In the genomic region with DNA sequence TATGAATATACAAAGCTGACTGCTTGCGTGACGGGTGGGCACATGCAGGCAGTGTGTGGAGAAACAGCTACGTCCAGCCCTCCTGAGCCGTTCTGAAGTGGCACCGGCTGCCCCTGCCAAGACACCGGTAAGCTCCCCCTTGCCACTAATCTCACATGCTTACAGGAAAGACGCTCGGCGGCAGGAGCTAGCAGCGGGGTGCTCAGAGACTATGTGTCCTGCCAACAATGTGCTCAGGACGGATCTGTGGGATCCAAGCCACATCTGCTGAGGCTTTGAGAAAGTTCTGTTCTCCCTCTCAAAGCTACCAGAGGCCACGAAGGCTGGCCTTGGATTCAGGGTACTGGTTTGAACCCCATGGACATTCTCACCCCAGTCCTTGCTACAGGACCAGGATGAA, we compare ENCODE assay signal across 27 cellular contexts.
DNase-seq lines count a peak whose midpoint lies in the region; ATAC-seq and TF ChIP-seq lines count a peak whose summit lies in the region.
"Had no signal": no experiment of that assay in that cellular context is flagged by ENCODE, and none has a peak within 500 bp of the region (broad histone marks: within the 10 kb centered on the region; RNA-seq: fewer than 3 reads in every experiment).

No MANE protein-coding gene starts in this region.

- H3K27ac Mint-ChIP-seq in MCF 10A (ENCODE audit: low read depth, unreplicated experiment) = no peak overlapping the region
- no peak overlapping the region for H3K27ac Mint-ChIP-seq in activated T-helper 1 cell treated with anti-CD3 and anti-CD28 coated beads, Interleukin-12 subunit alpha, Interleukin-12 subunit beta, Interleukin-2, Interleukin-4 antibody, amounts not matched to agents 30 ng/mL and 10 ng/mL and 1 ng/mL, durations not matched to agents 14 hours and 24 hours and 36 hours
- H3K27ac Mint-ChIP-seq: activated naive CD4-positive, alpha-beta T cell treated with anti-CD3 and anti-CD28 coated beads for 36 hours; T-helper 1 cell treated with Interleukin-12 subunit alpha and Interleukin-12 subunit beta and Interleukin-4 antibody, amounts not matched to agents 30 μg/mL and 1 μg/mL, for 36 hours had no signal

- H3K9me3 Mint-ChIP-seq in MCF 10A (ENCODE audit: unreplicated experiment) = no peaks in the 10 kb centered on the region
- no peaks in the 10 kb centered on the region for H3K9me3 Mint-ChIP-seq in activated T-helper 1 cell treated with anti-CD3 and anti-CD28 coated beads, Interleukin-12 subunit alpha, Interleukin-12 subunit beta, Interleukin-2, Interleukin-4 antibody, amounts not matched to agents 30 ng/mL and 10 ng/mL and 1 ng/mL, durations not matched to agents 14 hours and 24 hours and 36 hours
- H3K9me3 Mint-ChIP-seq: activated naive CD4-positive, alpha-beta T cell treated with anti-CD3 and anti-CD28 coated beads for 36 hours; stimulated activated naive CD8-positive, alpha-beta T cell treated with anti-CD3 and anti-CD28 coated beads, Interleukin-15, amount 100 ng/mL, for 72 hours; T-helper 1 cell treated with Interleukin-12 subunit alpha and Interleukin-12 subunit beta and Interleukin-4 antibody, amounts not matched to agents 30 μg/mL and 1 μg/mL, for 36 hours had no signal

- TF ChIP-seq POLR2A in body of pancreas (IDR thresholded peaks at IDR 0.05) = no peak

- WGBS in body of pancreas, 2 donors = 67 to 69% methylated on average over 12 of the region's 12 CpGs

- H3K4me1 Mint-ChIP-seq in MCF 10A (ENCODE audit: insufficient read depth, unreplicated experiment) = peaks cover 6% of the 10 kb centered on the region
- no peaks in the 10 kb centered on the region for H3K4me1 Mint-ChIP-seq in activated T-helper 1 cell treated with anti-CD3 and anti-CD28 coated beads, Interleukin-12 subunit alpha, Interleukin-12 subunit beta, Interleukin-2, Interleukin-4 antibody, amounts not matched to agents 30 ng/mL and 10 ng/mL and 1 ng/mL, durations not matched to agents 14 hours and 24 hours and 36 hours (ENCODE audit: low read depth)

- no peak for TF ChIP-seq CTCF in neutrophil (IDR thresholded peaks at IDR 0.05)
- no peak for TF ChIP-seq CTCF in MCF 10A (IDR thresholded peaks at IDR 0.05; ENCODE audit: unreplicated experiment)
- no peak for TF ChIP-seq CTCF in body of pancreas (IDR thresholded peaks at IDR 0.05)

- ATAC-seq in left cardiac atrium = peak in 1 of 2 donors; percentile 20
- ATAC-seq in body of pancreas = no peak
- ATAC-seq: A549; right lobe of liver; stimulated activated naive CD8-positive, alpha-beta T cell treated with anti-CD3 and anti-CD28 coated beads, Interleukin-15, amount 100 ng/mL, for 72 hours had no signal

- peaks cover 65% of the 10 kb centered on the region for H3K27me3 Mint-ChIP-seq in MCF 10A (ENCODE audit: insufficient read depth, unreplicated experiment)
- H3K27me3 Mint-ChIP-seq in activated T-helper 1 cell treated with anti-CD3 and anti-CD28 coated beads, Interleukin-12 subunit alpha, Interleukin-12 subunit beta, Interleukin-2, Interleukin-4 antibody, amounts not matched to agents 30 ng/mL and 10 ng/mL and 1 ng/mL, durations not matched to agents 14 hours and 24 hours and 36 hours (ENCODE audit: insufficient read depth) = no peaks in the 10 kb centered on the region
- H3K27me3 Mint-ChIP-seq: stimulated activated naive CD8-positive, alpha-beta T cell treated with anti-CD3 and anti-CD28 coated beads, Interleukin-15, amount 100 ng/mL, for 72 hours had no signal

- H3K9me3 ChIP-seq in neutrophil (no peaks in the 10 kb centered on the region), body of pancreas (no peaks in the 10 kb centered on the region)
- H3K9me3 ChIP-seq: A549, right lobe of liver, tibial nerve had no signal

- H3K27ac ChIP-seq in neutrophil (peak overlapping the region; percentile 68), body of pancreas (no peak overlapping the region)
- H3K27ac ChIP-seq: A549, epithelial cell of prostate, right lobe of liver, tibial nerve had no signal

- intact Hi-C loops in left cardiac atrium (cut with DNase I) (no loop called here), MCF 10A (cut with micrococcal nuclease) (no loop called here), body of pancreas (cut with DNase I) (no loop called here)
- intact Hi-C loops in activated T-helper 1 cell treated with anti-CD3 and anti-CD28 coated beads, Interleukin-12 subunit alpha, Interleukin-12 subunit beta, Interleukin-2, Interleukin-4 antibody, amounts not matched to agents 30 ng/mL and 10 ng/mL and 1 ng/mL, durations not matched to agents 14 hours and 24 hours and 36 hours (cut with micrococcal nuclease) = no loop called here

- no peaks in the 10 kb centered on the region for H3K36me3 Mint-ChIP-seq in MCF 10A (ENCODE audit: insufficient read depth, unreplicated experiment)
- no peaks in the 10 kb centered on the region for H3K36me3 Mint-ChIP-seq in activated T-helper 1 cell treated with anti-CD3 and anti-CD28 coated beads, Interleukin-12 subunit alpha, Interleukin-12 subunit beta, Interleukin-2, Interleukin-4 antibody, amounts not matched to agents 30 ng/mL and 10 ng/mL and 1 ng/mL, durations not matched to agents 14 hours and 24 hours and 36 hours (ENCODE audit: low read depth)

- no peaks in the 10 kb centered on the region for H3K27me3 ChIP-seq in H7 (ENCODE audit: control insufficient read depth, insufficient read depth, low read length)
- no peaks in the 10 kb centered on the region for H3K27me3 ChIP-seq in neutrophil
- H3K27me3 ChIP-seq in body of pancreas = no peaks in the 10 kb centered on the region
- H3K27me3 ChIP-seq: right lobe of liver had no signal

- H3K36me3 ChIP-seq in H7 (replicated peaks; ENCODE audit: control insufficient read depth, insufficient read depth, low read length) = no peaks in the 10 kb centered on the region
- H3K36me3 ChIP-seq in neutrophil = no peaks in the 10 kb centered on the region
- H3K36me3 ChIP-seq in body of pancreas (replicated peaks in 1 of 2; ENCODE audit: insufficient read depth in 1 of 2, low read depth in 2 of 2) = no peaks in the 10 kb centered on the region
- H3K36me3 ChIP-seq: right lobe of liver, tibial nerve had no signal

- DNase-seq in H7 (peak; percentile 40), cerebellum (ENCODE audit: low spot score) (peak; percentile 14), left cardiac atrium (peak; percentile 40), MCF 10A (ENCODE audit: unreplicated experiment) (no peak), activated gamma-delta T cell treated with Interleukin-2 at 50 U/mL for 16 hours (no peak), body of pancreas (no peak)
- no peak for DNase-seq in activated T-helper 1 cell treated with anti-CD3 and anti-CD28 coated beads, Interleukin-12 subunit alpha, Interleukin-12 subunit beta, Interleukin-2, Interleukin-4 antibody, amounts not matched to agents 30 ng/mL and 10 ng/mL and 1 ng/mL, durations not matched to agents 14 hours and 24 hours and 36 hours (ENCODE audit: low spot score)
- DNase-seq: activated CD4-positive, alpha-beta T cell treated with anti-CD3 and anti-CD28 coated beads, Interleukin-2, amount 50 U/mL, for 1 hour; activated CD4-positive, CD25-positive, alpha-beta regulatory T cell; activated naive CD4-positive, alpha-beta T cell treated with anti-CD3 and anti-CD28 coated beads for 36 hours; activated T-cell treated with anti-CD3 and anti-CD28 coated beads, Interleukin-2, amount 50 U/mL, for 48 hours; Calu3; DND-41; effector CD4-positive, alpha-beta T cell; KBM-7; MM.1S; NCI-H1105 treated with DMSO at 0.1 percent for 48 hours; NCI-H187 treated with DMSO at 0.1 percent for 48 hours; NCI-H2171; stimulated activated CD8-positive, alpha-beta memory T cell treated with anti-CD3 and anti-CD28 coated beads, Interleukin-4, amount 100 ng/mL, for 48 hours; stimulated activated naive CD8-positive, alpha-beta T cell treated with anti-CD3 and anti-CD28 coated beads, Interleukin-15, amount 100 ng/mL, for 72 hours had no signal

- H3K4me1 ChIP-seq in neutrophil (ENCODE audit: control insufficient read depth in 1 of 2, insufficient read depth in 1 of 2, low read depth in 1 of 2, low read length in 1 of 2) (peaks cover 75 to 99% of the 10 kb centered on the region in 2 experiments), body of pancreas (no peaks in the 10 kb centered on the region)
- H3K4me1 ChIP-seq: A549, right lobe of liver had no signal

- POLR2A ChIA-PET in MCF 10A (lab: Yijun Ruan, JAX) = interaction anchor here (0.6 to 0.9 kb wide), 3 partner anchors 12 to 115 kb away, joined by 3 to 4 read pairs (median 3); no protein-coding TSS in a partner anchor

- no TSS peak for BruUV-seq in MCF 10A (replicated peaks; lab: Mats Ljungman, UMichigan)

- CTCF ChIA-PET in MCF 10A (lab: Yijun Ruan, JAX) = no interaction called here

- H3K4me3 Mint-ChIP-seq in MCF 10A (ENCODE audit: unreplicated experiment) = no peak overlapping the region
- H3K4me3 Mint-ChIP-seq in activated T-helper 1 cell treated with anti-CD3 and anti-CD28 coated beads, Interleukin-12 subunit alpha, Interleukin-12 subunit beta, Interleukin-2, Interleukin-4 antibody, amounts not matched to agents 30 ng/mL and 10 ng/mL and 1 ng/mL, durations not matched to agents 14 hours and 24 hours and 36 hours = no peak overlapping the region
- H3K4me3 Mint-ChIP-seq: activated naive CD4-positive, alpha-beta T cell treated with anti-CD3 and anti-CD28 coated beads for 36 hours; stimulated activated naive CD8-positive, alpha-beta T cell treated with anti-CD3 and anti-CD28 coated beads, Interleukin-15, amount 100 ng/mL, for 72 hours; T-helper 1 cell treated with Interleukin-12 subunit alpha and Interleukin-12 subunit beta and Interleukin-4 antibody, amounts not matched to agents 30 μg/mL and 1 μg/mL, for 36 hours had no signal

- H3K4me3 ChIP-seq in H7 (ENCODE audit: insufficient read depth, low read depth, low read length) (no peak overlapping the region), neutrophil (ENCODE audit: low read depth in 1 of 2, low read length in 1 of 2) (no peak overlapping the region), body of pancreas (no peak overlapping the region)
- H3K4me3 ChIP-seq: A549, right lobe of liver, tibial nerve had no signal

Comparison
In these comparisons a context has a peak if more than half of its experiments do, and no peak if none do; other contexts are left out.
1. DNase-seq: peak in H7 (single experiment), cerebellum (single experiment) and left cardiac atrium (single experiment); none in MCF 10A (single experiment), activated T-helper 1 cell treated with anti-CD3 and anti-CD28 coated beads, Interleukin-12 subunit alpha, Interleukin-12 subunit beta, Interleukin-2, Interleukin-4 antibody, amounts not matched to agents 30 ng/mL and 10 ng/mL and 1 ng/mL, durations not matched to agents 14 hours and 24 hours and 36 hours (single experiment), activated gamma-delta T cell treated with Interleukin-2 at 50 U/mL for 16 hours (single experiment) and body of pancreas (0 of 4).